Comparison of ENCODE assay signal across 9 cellular contexts in genomic region chr15:48084759-48085420, GRCh38. TPM values are rescaled to one million over a fixed set of nuclear protein-coding genes. Genes with fewer than 3 reads are reported as not detected.
DNase-seq lines count a peak whose midpoint lies in the region; ATAC-seq and TF ChIP-seq lines count a peak whose summit lies in the region.
"Had no signal": no experiment of that assay in that cellular context is flagged by ENCODE, and none has a peak within 500 bp of the region (broad histone marks: within the 10 kb centered on the region; RNA-seq: fewer than 3 reads in every experiment).

No MANE protein-coding gene starts in this region.

- ATAC-seq in stimulated activated effector memory CD8-positive, alpha-beta T cell treated with anti-CD3 and anti-CD28 coated beads, Interleukin-12 subunit alpha, Interleukin-12 subunit beta, amount 100 ng/mL, for 72 hours, result no peak
- no peak for ATAC-seq in activated CD4-positive, CD25-positive, alpha-beta regulatory T cell treated with anti-CD3 and anti-CD28 coated beads, Interleukin-2, amount 50 U/mL, for 24 hours
- ATAC-seq in HG03045 (IDR thresholded peaks at IDR 0.05; ENCODE audit: unreplicated experiment), result no peak
- no peak for ATAC-seq in Right ventricle myocardium inferior

- peak; percentile 39; the same call in 1 of the 2 replicates for TF ChIP-seq CTCF in GM12874 (IDR thresholded peaks at IDR 0.05; ENCODE audit: insufficient read depth, low read depth, low read length)

- H3K4me3 ChIP-seq in Jurkat, Clone E6-1 (ENCODE audit: low read length), result no peak overlapping the region

- H3K9me3 Mint-ChIP-seq in stimulated activated effector memory CD8-positive, alpha-beta T cell treated with anti-CD3 and anti-CD28 coated beads, Interleukin-12 subunit alpha, Interleukin-12 subunit beta, amount 100 ng/mL, for 72 hours, result no peaks in the 10 kb centered on the region
- H3K9me3 Mint-ChIP-seq: memory B cell had no signal

- intact Hi-C loops in Right ventricle myocardium inferior (cut with DNase I), result no loop called here

- H3K36me3 Mint-ChIP-seq in stimulated activated effector memory CD8-positive, alpha-beta T cell treated with anti-CD3 and anti-CD28 coated beads, Interleukin-12 subunit alpha, Interleukin-12 subunit beta, amount 100 ng/mL, for 72 hours, result no peaks in the 10 kb centered on the region
- H3K36me3 Mint-ChIP-seq: memory B cell had no signal

- H3K4me3 Mint-ChIP-seq in stimulated activated effector memory CD8-positive, alpha-beta T cell treated with anti-CD3 and anti-CD28 coated beads, Interleukin-12 subunit alpha, Interleukin-12 subunit beta, amount 100 ng/mL, for 72 hours, result no peak overlapping the region
- H3K4me3 Mint-ChIP-seq: memory B cell had no signal

- DNase-seq in Jurkat, Clone E6-1 (ENCODE audit: low read depth, low spot score), result peak; percentile 26
- DNase-seq in SK-N-DZ (ENCODE audit: low spot score) (peak; percentile 70), kidney glomerular epithelial cell (lab: John Stamatoyannopoulos, UW) (peak; percentile 62), Right ventricle myocardium inferior (ENCODE audit: missing footprints) (no peak)
- DNase-seq in stimulated activated effector memory CD8-positive, alpha-beta T cell treated with anti-CD3 and anti-CD28 coated beads, Interleukin-12 subunit alpha, Interleukin-12 subunit beta, amount 100 ng/mL, for 72 hours (ENCODE audit: low spot score in 2 of 2), result no peak

- no peak overlapping the region for H3K27ac Mint-ChIP-seq in stimulated activated effector memory CD8-positive, alpha-beta T cell treated with anti-CD3 and anti-CD28 coated beads, Interleukin-12 subunit alpha, Interleukin-12 subunit beta, amount 100 ng/mL, for 72 hours
- H3K27ac Mint-ChIP-seq: memory B cell had no signal

- H3K4me1 Mint-ChIP-seq in stimulated activated effector memory CD8-positive, alpha-beta T cell treated with anti-CD3 and anti-CD28 coated beads, Interleukin-12 subunit alpha, Interleukin-12 subunit beta, amount 100 ng/mL, for 72 hours, result no peaks in the 10 kb centered on the region
- H3K4me1 Mint-ChIP-seq: memory B cell had no signal

RNA-seq across cellular contexts. Expression of gene SLC24A5, which starts 35.9 kb away (rescaled TPM):
- not detected for polyA plus RNA-seq in Jurkat, Clone E6-1 (2012; ENCODE audit: insufficient read depth, insufficient read length)
- polyA plus RNA-seq in SK-N-DZ (2014; cell fraction: cytosol; rRNA removed), result 0.62 and 1.2 TPM in 2 replicates
- polyA plus RNA-seq in SK-N-DZ (2014; cell fraction: nucleus; rRNA removed), result 0.21 TPM in 1 of 2 replicates, not detected in the other
- not detected for total RNA-seq in Right ventricle myocardium inferior

Comparison
In these comparisons a context has a peak if more than half of its experiments do, and no peak if none do; other contexts are left out.
1. DNase-seq: peak in Jurkat, Clone E6-1 (single experiment), SK-N-DZ (single experiment) and kidney glomerular epithelial cell (single experiment); none in stimulated activated effector memory CD8-positive, alpha-beta T cell treated with anti-CD3 and anti-CD28 coated beads, Interleukin-12 subunit alpha, Interleukin-12 subunit beta, amount 100 ng/mL, for 72 hours (0 of 2) and Right ventricle myocardium inferior (single experiment).